ENCODE assay signal across 15 cellular contexts in genomic region chr14:35161231-35161630, GRCh38. TPM values are rescaled to one million over a fixed set of nuclear protein-coding genes. Genes with fewer than 3 reads are reported as not detected.
DNase-seq lines count a peak whose midpoint lies in the region; ATAC-seq lines count a peak whose summit lies in the region.
"Had no signal": no experiment of that assay in that cellular context is flagged by ENCODE, and none has a peak within 500 bp of the region (broad histone marks: within the 10 kb centered on the region; RNA-seq: fewer than 3 reads in every experiment).

No MANE protein-coding gene starts in this region.

- no peak overlapping the region for H2AFZ ChIP-seq in Karpas-422 (ENCODE audit: low read length)

- H3K79me2 ChIP-seq in Karpas-422 (ENCODE audit: low read length): peaks cover 81% of the 10 kb centered on the region

- no peaks in the 10 kb centered on the region for H3K9me3 ChIP-seq in SJSA1 (replicated peaks)
- no peaks in the 10 kb centered on the region for H3K9me3 ChIP-seq in effector memory CD4-positive, alpha-beta T cell (ENCODE audit: control insufficient read depth, low read length)
- H3K9me3 ChIP-seq in Karpas-422 (ENCODE audit: low read length): no peaks in the 10 kb centered on the region
- H3K9me3 ChIP-seq: esophagus muscularis mucosa, Peyer's patch had no signal

- peaks cover 45% of the 10 kb centered on the region for H3K4me1 Mint-ChIP-seq in activated T-cell treated with anti-CD3 and anti-CD28 coated beads, Interleukin-2, amount 50 U/mL, for 4 hours (ENCODE audit: low read depth)

- H3K9me2 ChIP-seq in Karpas-422 (replicated peaks; ENCODE audit: insufficient read depth, low read length): no peaks in the 10 kb centered on the region

- no peak overlapping the region for H3K4me3 Mint-ChIP-seq in activated T-cell treated with anti-CD3 and anti-CD28 coated beads, Interleukin-2, amount 50 U/mL, for 4 hours
- H3K4me3 Mint-ChIP-seq: stimulated activated memory B cell treated with anti-CD40 and anti-IgM and Interleukin-4, amounts not matched to agents 10 μg/mL and 1 μg/mL and 100 μg/mL, for 72 hours had no signal

- no peaks in the 10 kb centered on the region for H3K27me3 Mint-ChIP-seq in activated T-cell treated with anti-CD3 and anti-CD28 coated beads, Interleukin-2, amount 50 U/mL, for 4 hours (ENCODE audit: low read depth)
- H3K27me3 Mint-ChIP-seq: stimulated activated memory B cell treated with anti-CD40 and anti-IgM and Interleukin-4, amounts not matched to agents 10 μg/mL and 1 μg/mL and 100 μg/mL, for 72 hours had no signal

- H3K36me3 Mint-ChIP-seq in activated T-cell treated with anti-CD3 and anti-CD28 coated beads, Interleukin-2, amount 50 U/mL, for 4 hours (ENCODE audit: insufficient read depth): peaks cover 33% of the 10 kb centered on the region

- ATAC-seq in activated T-cell treated with anti-CD3 and anti-CD28 coated beads, Interleukin-2, amount 50 U/mL, for 4 hours: peak; percentile 88
- no peak for ATAC-seq in GM18519 (IDR thresholded peaks at IDR 0.05; ENCODE audit: low FRiP score, unreplicated experiment)
- ATAC-seq: K562; stimulated activated memory B cell treated with anti-CD40 and anti-IgM and Interleukin-4, amounts not matched to agents 10 μg/mL and 1 μg/mL and 100 μg/mL, for 72 hours had no signal

- H3K9me3 Mint-ChIP-seq in activated T-cell treated with anti-CD3 and anti-CD28 coated beads, Interleukin-2, amount 50 U/mL, for 4 hours: no peaks in the 10 kb centered on the region
- H3K9me3 Mint-ChIP-seq: stimulated activated memory B cell treated with anti-CD40 and anti-IgM and Interleukin-4, amounts not matched to agents 10 μg/mL and 1 μg/mL and 100 μg/mL, for 72 hours had no signal

- no peak overlapping the region for H3K9ac ChIP-seq in Karpas-422 (ENCODE audit: low read length)

- DNase-seq in activated T-cell treated with anti-CD3 and anti-CD28 coated beads, Interleukin-2, amount 50 U/mL, for 4 hours: peak; percentile 5
- no peak for DNase-seq in activated T-cell treated with anti-CD3 and anti-CD28 coated beads, Interleukin-2, amount 50 U/mL, for 1 hour
- peak in 1 of 2 experiments; percentile 20 for DNase-seq in SJSA1 (ENCODE audit: low read depth in 1 of 2, low spot score in 2 of 2)
- peak in 2 of 3 donors; percentile 12 to 19 for DNase-seq in effector memory CD4-positive, alpha-beta T cell
- peak in 2 of 3 experiments; percentile 2 to 4 for DNase-seq in stimulated activated CD4-positive, alpha-beta T cell treated with anti-CD3 and anti-CD28 coated beads, TNF-alpha, amount 100 ng/mL, for 24 hours (ENCODE audit: low read depth in 3 of 3)
- DNase-seq in NCI-H1105 treated with DMSO at 0.1 percent for 48 hours (lab: John Stamatoyannopoulos, UW): no peak
- no peak for DNase-seq in Karpas-422
- DNase-seq: anterior cingulate cortex, NCI-H2171, Peyer's patch had no signal

- H3K4me3 ChIP-seq in SJSA1: no peak overlapping the region
- no peak overlapping the region for H3K4me3 ChIP-seq in effector memory CD4-positive, alpha-beta T cell (ENCODE audit: insufficient read depth, low read depth, low read length, poor library complexity, severe bottlenecking)
- H3K4me3 ChIP-seq in Karpas-422 (ENCODE audit: low read length): no peak overlapping the region
- H3K4me3 ChIP-seq: esophagus muscularis mucosa, K562, Peyer's patch, skin epidermis had no signal

- H3K4me1 ChIP-seq in SJSA1 (replicated peaks): peaks cover 40% of the 10 kb centered on the region
- peaks cover 15% of the 10 kb centered on the region for H3K4me1 ChIP-seq in effector memory CD4-positive, alpha-beta T cell (ENCODE audit: control insufficient read depth, insufficient read depth, low read length, poor library complexity, severe bottlenecking)
- H3K4me1 ChIP-seq in Karpas-422 (ENCODE audit: low read length): peaks cover 19% of the 10 kb centered on the region

- H3K27me3 ChIP-seq in SJSA1 (replicated peaks): no peaks in the 10 kb centered on the region
- no peaks in the 10 kb centered on the region for H3K27me3 ChIP-seq in effector memory CD4-positive, alpha-beta T cell (replicated peaks; ENCODE audit: control insufficient read depth, insufficient read depth, low read length, poor library complexity, severe bottlenecking)
- no peaks in the 10 kb centered on the region for H3K27me3 ChIP-seq in Karpas-422 (ENCODE audit: low read length)
- H3K27me3 ChIP-seq: esophagus muscularis mucosa, Peyer's patch had no signal

- H3K4me2 ChIP-seq in Karpas-422 (ENCODE audit: low read depth, low read length, poor library complexity, severe bottlenecking): no peak overlapping the region

- peak overlapping the region; percentile 77 for H3K27ac ChIP-seq in SJSA1
- no peak overlapping the region for H3K27ac ChIP-seq in effector memory CD4-positive, alpha-beta T cell (ENCODE audit: insufficient read depth, low read length, poor library complexity, severe bottlenecking)
- no peak overlapping the region for H3K27ac ChIP-seq in Karpas-422 (ENCODE audit: low read length)
- H3K27ac ChIP-seq: esophagus muscularis mucosa, Peyer's patch had no signal

- H3K36me3 ChIP-seq in SJSA1 (peaks cover 14% of the 10 kb centered on the region), Karpas-422 (ENCODE audit: insufficient read depth, low read length) (no peaks in the 10 kb centered on the region; the same call in 1 of the 2 replicates)
- H3K36me3 ChIP-seq in effector memory CD4-positive, alpha-beta T cell (ENCODE audit: control insufficient read depth, insufficient read depth, low read length): peaks cover 8% of the 10 kb centered on the region

- no peaks in the 10 kb centered on the region for H4K20me1 ChIP-seq in Karpas-422 (ENCODE audit: insufficient read depth, low read depth, low read length)

RNA-seq across cellular contexts. Expression of gene PRORP, which starts 38.9 kb away (rescaled TPM):
- total RNA-seq in activated T-cell treated with anti-CD3 and anti-CD28 coated beads, Interleukin-2, amount 50 U/mL, for 4 hours: 10 to 100 TPM; 29.2 to 29.9 (median 29.5) TPM
- total RNA-seq in SJSA1 (2014; rRNA removed; shearing (Covaris generic)): 20.0 and 33.4 TPM in 2 replicates
- 58.4 and 60.8 TPM in 2 replicates for total RNA-seq in Karpas-422 (2014; rRNA removed; shearing (Covaris generic); ENCODE audit: low replicate concordance)

RNA-seq across cellular contexts. Expression of gene PPP2R3C, which starts 39.4 kb away (rescaled TPM):
- 10 to 100 TPM; 36.9 to 41.7 (median 41.6) TPM for total RNA-seq in activated T-cell treated with anti-CD3 and anti-CD28 coated beads, Interleukin-2, amount 50 U/mL, for 4 hours
- total RNA-seq in SJSA1 (2014; rRNA removed; shearing (Covaris generic)): 21.7 and 25.7 TPM in 2 replicates
- 42.1 and 86.2 TPM in 2 replicates for total RNA-seq in Karpas-422 (2014; rRNA removed; shearing (Covaris generic); ENCODE audit: low replicate concordance)

Comparison
In these comparisons a context has a peak if more than half of its experiments do, and no peak if none do; other contexts are left out.
1. DNase-seq: peak in activated T-cell treated with anti-CD3 and anti-CD28 coated beads, Interleukin-2, amount 50 U/mL, for 4 hours (single experiment), effector memory CD4-positive, alpha-beta T cell (2 of 3) and stimulated activated CD4-positive, alpha-beta T cell treated with anti-CD3 and anti-CD28 coated beads, TNF-alpha, amount 100 ng/mL, for 24 hours (2 of 3); none in activated T-cell treated with anti-CD3 and anti-CD28 coated beads, Interleukin-2, amount 50 U/mL, for 1 hour (single experiment), NCI-H1105 treated with DMSO at 0.1 percent for 48 hours (single experiment) and Karpas-422 (single experiment).